9 cellular contexts compared by ENCODE assay signal in the genomic region with DNA sequence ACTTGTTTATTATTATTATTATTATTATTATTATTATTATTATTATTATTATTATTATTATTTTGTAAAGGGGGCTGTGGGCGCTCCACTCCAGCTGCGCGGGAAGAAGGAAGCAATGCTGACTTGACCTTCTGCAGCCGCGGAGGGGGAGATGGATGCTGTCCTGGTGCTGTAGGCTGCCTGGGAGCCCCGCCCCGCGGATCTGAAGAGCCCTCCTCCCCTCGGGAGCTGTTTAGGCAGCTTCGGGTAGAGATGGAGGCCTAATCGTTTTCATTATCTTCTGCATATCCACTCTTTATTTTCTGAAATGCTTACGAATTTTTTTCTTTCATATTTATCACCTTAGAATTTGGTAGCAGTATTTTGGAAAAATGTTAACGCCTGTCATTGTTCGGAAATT.
DNase-seq lines count a peak whose midpoint lies in the region; ATAC-seq, FAIRE-seq and TF ChIP-seq lines count a peak whose summit lies in the region.
"Had no signal": no experiment of that assay in that cellular context is flagged by ENCODE, and none has a peak within 500 bp of the region (broad histone marks: within the 10 kb centered on the region; RNA-seq: fewer than 3 reads in every experiment).

No MANE protein-coding gene starts in this region.

- no peak overlapping the region for H3K4me3 Mint-ChIP-seq in T-cell
- H3K4me3 Mint-ChIP-seq: activated naive CD8-positive, alpha-beta T cell treated with anti-CD3 and anti-CD28 coated beads for 36 hours had no signal

- FAIRE-seq in pancreas (lab: Jason Lieb, UNC): no peak

- CTCF ChIA-PET in T-cell (lab: Charles Lee): interaction anchor here in 1 of 2 donors (0.5 kb wide), 1 partner anchor 125 kb away, joined by 11 read pairs; no protein-coding TSS in a partner anchor

- H3K4me1 Mint-ChIP-seq in T-cell: peaks cover 0 to 39% (median 21%) of the 10 kb centered on the region in 3 donors
- H3K4me1 Mint-ChIP-seq: activated naive CD8-positive, alpha-beta T cell treated with anti-CD3 and anti-CD28 coated beads for 36 hours had no signal

- no peak for ATAC-seq in T-cell (replicated peaks in 1 of 4)
- ATAC-seq in pancreas: peak in 3 of 4 donors; percentile 31 to 39 (median 35)

- peak; percentile 32 for DNase-seq in AG10803 (ENCODE audit: low read depth)
- DNase-seq in T-cell: no peak
- DNase-seq in cardiac muscle cell (ENCODE audit: low read depth in 1 of 2, low spot score in 1 of 2): peak; percentile 20 to 70
- peak in 1 of 6 donors; percentile 47 for DNase-seq in pancreas
- DNase-seq in GM20000 (ENCODE audit: low spot score): no peak
- DNase-seq in NCI-H128 (lab: John Stamatoyannopoulos, UW; ENCODE audit: unreplicated experiment): no peak
- no peak for DNase-seq in MV-4-11 (lab: John Stamatoyannopoulos, UW)
- no peak for DNase-seq in activated naive CD4-positive, alpha-beta T cell (lab: John Stamatoyannopoulos, UW)
- DNase-seq: activated naive CD8-positive, alpha-beta T cell treated with anti-CD3 and anti-CD28 coated beads for 36 hours had no signal

- H3K27ac ChIP-seq in cardiac muscle cell (no peak overlapping the region), pancreas (peak overlapping the region; percentile 50 to 88 (median 76))

- H3K4me1 ChIP-seq in cardiac muscle cell (ENCODE audit: low read depth) (no peaks in the 10 kb centered on the region), pancreas (peaks cover 8 to 30% (median 17%) of the 10 kb centered on the region in 3 donors)

- intact Hi-C loops in pancreas (cut with DNase I): no loop called here

- H3K4me3 ChIP-seq in AG10803 (ENCODE audit: low read length) (no peak overlapping the region), cardiac muscle cell (no peak overlapping the region), pancreas (no peak overlapping the region)

- H3K9me3 Mint-ChIP-seq in T-cell: no peaks in the 10 kb centered on the region

- H3K9me3 ChIP-seq in cardiac muscle cell (ENCODE audit: low read depth): no peaks in the 10 kb centered on the region
- H3K9me3 ChIP-seq in pancreas: no peaks in the 10 kb centered on the region

- no peaks in the 10 kb centered on the region for H3K36me3 Mint-ChIP-seq in T-cell

- no peak for TF ChIP-seq CTCF in AG10803 (conservative IDR thresholded peaks at IDR 0.05; ENCODE audit: low read length)
- TF ChIP-seq CTCF in cardiac muscle cell (IDR thresholded peaks at IDR 0.05; ENCODE audit: low read depth, low read length): no peak
- TF ChIP-seq CTCF in pancreas (IDR thresholded peaks at IDR 0.05): no peak
- TF ChIP-seq CTCF in GM20000 (IDR thresholded peaks at IDR 0.05; ENCODE audit: extremely low read depth, missing control alignments): no peak

- H3K36me3 ChIP-seq in cardiac muscle cell (no peaks in the 10 kb centered on the region), pancreas (no peaks in the 10 kb centered on the region)

- H3K27ac Mint-ChIP-seq in T-cell: peak overlapping the region; percentile 45 to 65
- H3K27ac Mint-ChIP-seq: activated naive CD8-positive, alpha-beta T cell treated with anti-CD3 and anti-CD28 coated beads for 36 hours had no signal

- 43 to 49% methylated on average over 14 of the region's 14 CpGs for WGBS in pancreas, 2 donors

- POLR2A ChIA-PET in T-cell (lab: Charles Lee): interaction anchor here (0.7 to 2.2 kb wide), 2 partner anchors 47 to 101 kb away, joined by 4 to 7 read pairs; partner anchors contain the start of gene KLF6 (in 1 of the 2)

- H3K27me3 Mint-ChIP-seq in T-cell: peaks cover 0 to 1% of the 10 kb centered on the region in 2 donors
- H3K27me3 Mint-ChIP-seq: activated naive CD8-positive, alpha-beta T cell treated with anti-CD3 and anti-CD28 coated beads for 36 hours had no signal

- H3K27me3 ChIP-seq in cardiac muscle cell: no peaks in the 10 kb centered on the region
- H3K27me3 ChIP-seq in pancreas: no peaks in the 10 kb centered on the region

Comparison
In these comparisons a context has a peak if more than half of its experiments do, and no peak if none do; other contexts are left out.
1. DNase-seq: peak in AG10803 (single experiment) and cardiac muscle cell (2 of 2); none in T-cell (0 of 34), GM20000 (single experiment), NCI-H128 (single experiment), MV-4-11 (single experiment) and activated naive CD4-positive, alpha-beta T cell (0 of 4).
2. ATAC-seq: peak in pancreas (3 of 4); none in T-cell (0 of 4).